ENCODE assay signal across 24 cellular contexts in genomic region chr6:150698421-150698820, GRCh38.
DNase-seq lines count a peak whose midpoint lies in the region; ATAC-seq, FAIRE-seq and TF ChIP-seq lines count a peak whose summit lies in the region.
"Had no signal": no experiment of that assay in that cellular context is flagged by ENCODE, and none has a peak within 500 bp of the region (broad histone marks: within the 10 kb centered on the region; RNA-seq: fewer than 3 reads in every experiment).

No MANE protein-coding gene starts in this region.

- no peaks in the 10 kb centered on the region for H4K20me1 ChIP-seq in GM12878 (ENCODE audit: control insufficient read depth, insufficient read depth)

- H3K79me2 ChIP-seq in GM12878 (ENCODE audit: control insufficient read depth, insufficient read depth, low read length): no peaks in the 10 kb centered on the region

- SMC1A ChIA-PET in GM12878 (lab: Charles Lee; ENCODE audit: uncharacterized antibody, unreplicated experiment): interaction anchor here (0.8 to 1.1 kb wide), 3 partner anchors 11 to 43 kb away, joined by 3 read pairs; no protein-coding TSS in a partner anchor

- intact Hi-C loops in GM12878 (cut with micrococcal nuclease; ENCODE audit: unreplicated experiment): no loop called here

- no peak for TF ChIP-seq RAD21 in GM12878 (IDR thresholded peaks at IDR 0.05; ENCODE audit: insufficient read depth, low read depth, low read length)

- DNase-seq in GM12878 (ENCODE audit: low read depth, low spot score) (no peak), activated gamma-delta T cell (lab: John Stamatoyannopoulos, UW) (no peak), anterior cingulate cortex (lab: John Stamatoyannopoulos, UW) (no peak), glutamatergic neuron (no peak)
- no peak for DNase-seq in activated effector memory CD4-positive, alpha-beta T cell treated with anti-CD3 and anti-CD28 coated beads, Interleukin-2, amount 50 U/mL, for 16 hours
- DNase-seq: activated CD8-positive, alpha-beta T cell treated with anti-CD3 and anti-CD28 coated beads for 36 hours; activated T-cell treated with anti-CD3 and anti-CD28 coated beads, Interleukin-2, amount 50 U/mL, for 48 hours; body of pancreas; EL; GOT3; naive thymus-derived CD8-positive, alpha-beta T cell; NCI-H1930; OCI-M1; ovary; stimulated activated CD4-positive, alpha-beta T cell treated with anti-CD3 and anti-CD28 coated beads, Interleukin-1b, Interleukin-23, amount 100 ng/mL, for 48 hours; T-helper 2 cell; upper lobe of right lung had no signal

- in situ Hi-C loops in GM12878 (cut with MboI): no loop called here

- no peak overlapping the region for H2AFZ ChIP-seq in GM12878 (ENCODE audit: control insufficient read depth, low read depth, low read length)

- no peak overlapping the region for H3K4me3 ChIP-seq in GM12878
- H3K4me3 ChIP-seq: body of pancreas, ovary, SJSA1, upper lobe of right lung had no signal

- no peak for TF ChIP-seq EP300 in GM12878 (IDR thresholded peaks at IDR 0.05; ENCODE audit: borderline replicate concordance in 1 of 2, control insufficient read depth in 1 of 2, low read depth in 2 of 2, low read length in 2 of 2)

- ATAC-seq in GM18868 (IDR thresholded peaks at IDR 0.05; ENCODE audit: unreplicated experiment) (peak; percentile 72), HG02588 (IDR thresholded peaks at IDR 0.05; ENCODE audit: unreplicated experiment) (peak; percentile 60), HG03442 (IDR thresholded peaks at IDR 0.05; ENCODE audit: unreplicated experiment) (peak; percentile 52), GM12878 (peak; percentile 63)
- ATAC-seq: activated CD8-positive, alpha-beta T cell treated with anti-CD3 and anti-CD28 coated beads for 36 hours; body of pancreas; naive thymus-derived CD8-positive, alpha-beta T cell; upper lobe of right lung had no signal

- H3K9me3 Mint-ChIP-seq in glutamatergic neuron (ENCODE audit: unreplicated experiment): no peaks in the 10 kb centered on the region
- H3K9me3 Mint-ChIP-seq: activated CD8-positive, alpha-beta T cell treated with anti-CD3 and anti-CD28 coated beads for 36 hours had no signal

- H3K27me3 ChIP-seq in GM12878 (replicated peaks in 1 of 2; ENCODE audit: control insufficient read depth in 2 of 2, insufficient read depth in 2 of 2, low read length in 1 of 2): no peaks in the 10 kb centered on the region; a peak in 1 of 4 replicates
- H3K27me3 ChIP-seq: body of pancreas, ovary, SJSA1, upper lobe of right lung had no signal

- no peak overlapping the region for H3K4me3 Mint-ChIP-seq in glutamatergic neuron (ENCODE audit: unreplicated experiment)
- H3K4me3 Mint-ChIP-seq: activated CD8-positive, alpha-beta T cell treated with anti-CD3 and anti-CD28 coated beads for 36 hours; activated naive CD8-positive, alpha-beta T cell; naive thymus-derived CD8-positive, alpha-beta T cell had no signal

- no peak overlapping the region for H3K27ac Mint-ChIP-seq in glutamatergic neuron (ENCODE audit: unreplicated experiment)
- H3K27ac Mint-ChIP-seq: activated CD8-positive, alpha-beta T cell treated with anti-CD3 and anti-CD28 coated beads for 36 hours; activated naive CD8-positive, alpha-beta T cell; naive thymus-derived CD8-positive, alpha-beta T cell had no signal

- peak; percentile 27 for FAIRE-seq in GM12878 (lab: Jason Lieb, UNC)
- FAIRE-seq: colon, keratinocyte had no signal

- WGBS in GM12878 (ENCODE audit: insufficient coverage, insufficient replicate concordance, low lambda C conversion rate, missing lambda C conversion rate): 51% methylated on average over 6 of the region's 6 CpGs

- TF ChIP-seq POLR2A in GM12878 (IDR thresholded peaks at IDR 0.05; ENCODE audit: low read depth, low read length): no peak

- H3K4me1 Mint-ChIP-seq in glutamatergic neuron (ENCODE audit: low read depth, unreplicated experiment): peaks cover 2% of the 10 kb centered on the region

- H3K27me3 Mint-ChIP-seq in glutamatergic neuron (ENCODE audit: unreplicated experiment): peaks cover 2% of the 10 kb centered on the region
- H3K27me3 Mint-ChIP-seq: activated CD8-positive, alpha-beta T cell treated with anti-CD3 and anti-CD28 coated beads for 36 hours had no signal

- H3K36me3 Mint-ChIP-seq in glutamatergic neuron (ENCODE audit: unreplicated experiment): no peaks in the 10 kb centered on the region
- H3K36me3 Mint-ChIP-seq: activated naive CD8-positive, alpha-beta T cell; naive thymus-derived CD8-positive, alpha-beta T cell had no signal

- POLR2A ChIA-PET in GM12878 (lab: Charles Lee): interaction anchor here (0.6 to 1.1 kb wide), 2 partner anchors 75 to 99 kb away, joined by 3 to 5 read pairs; partner anchors contain the start of gene PLEKHG1

- no peak overlapping the region for H3K9ac ChIP-seq in GM12878 (ENCODE audit: control insufficient read depth, insufficient read depth, low read length)

- TF ChIP-seq CTCF in GM12878 (IDR thresholded peaks at IDR 0.05 in 2 of 3, conservative IDR thresholded peaks at IDR 0.05 in 1 of 3; ENCODE audit: control insufficient read depth in 2 of 3, extremely low read depth in 1 of 3, insufficient read depth in 1 of 3, low read depth in 3 of 3, low read length in 3 of 3) (no peak), glutamatergic neuron (IDR thresholded peaks at IDR 0.05; ENCODE audit: partially characterized antibody, unreplicated experiment) (no peak)

- CTCF ChIA-PET in GM12878 (lab: Yijun Ruan, JAX): interaction anchor here (0.7 to 1.1 kb wide), 2 partner anchors 10 to 43 kb away, joined by 3 read pairs; no protein-coding TSS in a partner anchor

- BruUV-seq in GM12878 (replicated peaks; lab: Mats Ljungman, UMichigan): no TSS peak

- H3K9me3 ChIP-seq in GM12878 (replicated peaks; ENCODE audit: control insufficient read depth, insufficient read depth, low read length): no peaks in the 10 kb centered on the region; the same call in 2 of the 3 replicates
- H3K9me3 ChIP-seq: body of pancreas, ovary, SJSA1, upper lobe of right lung had no signal

- H3K4me2 ChIP-seq in GM12878 (ENCODE audit: control insufficient read depth, insufficient read depth): no peak overlapping the region

- H3K36me3 ChIP-seq in GM12878 (ENCODE audit: control insufficient read depth in 2 of 2, insufficient read depth in 2 of 2, low read length in 1 of 2): no peaks in the 10 kb centered on the region
- H3K36me3 ChIP-seq: ovary, SJSA1, upper lobe of right lung had no signal

- H3K4me1 ChIP-seq in GM12878 (ENCODE audit: control insufficient read depth, insufficient read depth, low read length): no peaks in the 10 kb centered on the region; the same call in none of the 2 replicates
- H3K4me1 ChIP-seq: body of pancreas, SJSA1, upper lobe of right lung had no signal

- no peak overlapping the region for H3K27ac ChIP-seq in GM12878 (ENCODE audit: control insufficient read depth, insufficient read depth)
- H3K27ac ChIP-seq: body of pancreas, ovary, SJSA1, upper lobe of right lung had no signal

- RAD21 ChIA-PET in GM12878 (lab: Charles Lee; ENCODE audit: unreplicated experiment): no interaction called here

TF ChIP-seq in GM12878, 131 proteins besides CTCF, POLR2A, EP300 and RAD21:
- no peak for TF ChIP-seq E2F8 (IDR thresholded peaks at IDR 0.05; ENCODE audit: low read depth, partially characterized antibody)
- peak; percentile 84 for TF ChIP-seq SPI1 (IDR thresholded peaks at IDR 0.05; ENCODE audit: borderline replicate concordance, insufficient read depth, low read depth, low read length)
